ENCODE assay signal across 8 cellular contexts in genomic region chr11:12717851-12718291, GRCh38. TPM values are rescaled to one million over a fixed set of nuclear protein-coding genes. Genes with fewer than 3 reads are reported as not detected.
A peak's percentile ranks its signal among the peaks of the same experiment; 100 is the strongest.
DNase-seq lines count a peak whose midpoint lies in the region; ATAC-seq, FAIRE-seq and TF ChIP-seq lines count a peak whose summit lies in the region.

No MANE protein-coding gene starts in this region.

- H3K4me2 ChIP-seq in OCI-LY7 (ENCODE audit: low read length), result peak overlapping the region; percentile 29; the same call in 1 of the 2 replicates

- no peak for DNase-seq in GM12891 (ENCODE audit: insufficient read length, low spot score)
- peak; percentile 33 for DNase-seq in OCI-LY7 (ENCODE audit: low spot score)
- DNase-seq in effector memory CD4-positive, alpha-beta T cell, result peak; percentile 14 to 36 (median 29)
- no peak for DNase-seq in NCI-H146 (lab: John Stamatoyannopoulos, UW)
- DNase-seq in BE2C, result no peak
- no peak for DNase-seq in MG63
- no peak for DNase-seq in mucosa of gallbladder (ENCODE audit: low spot score)

- FAIRE-seq in GM12891 (lab: Jason Lieb, UNC), result peak; percentile 54

- no peak overlapping the region for H3K27ac ChIP-seq in OCI-LY7 (ENCODE audit: low read depth, low read length, poor library complexity, severe bottlenecking)
- H3K27ac ChIP-seq in effector memory CD4-positive, alpha-beta T cell (ENCODE audit: insufficient read depth, low read length, poor library complexity, severe bottlenecking), result no peak overlapping the region

- H3K79me2 ChIP-seq in OCI-LY7 (ENCODE audit: insufficient read depth, low read depth, low read length), result no peaks in the 10 kb centered on the region

- no peak for TF ChIP-seq POLR2A in GM12891 (IDR thresholded peaks at IDR 0.05; ENCODE audit: low read depth, low read length)

- CTCF ChIA-PET in OCI-LY7 (lab: Charles Lee; ENCODE audit: unreplicated experiment), result no interaction called here

- no peaks in the 10 kb centered on the region for H3K9me3 ChIP-seq in OCI-LY7 (ENCODE audit: low read length)
- no peaks in the 10 kb centered on the region for H3K9me3 ChIP-seq in effector memory CD4-positive, alpha-beta T cell (ENCODE audit: control insufficient read depth, low read length)
- no peaks in the 10 kb centered on the region for H3K9me3 ChIP-seq in BE2C
- no peaks in the 10 kb centered on the region for H3K9me3 ChIP-seq in MG63

- no peaks in the 10 kb centered on the region for H4K20me1 ChIP-seq in OCI-LY7 (ENCODE audit: insufficient read depth, low read length)

- H3K4me3 ChIP-seq in OCI-LY7 (ENCODE audit: low read depth, low read length, poor library complexity, severe bottlenecking), result no peak overlapping the region
- H3K4me3 ChIP-seq in effector memory CD4-positive, alpha-beta T cell (ENCODE audit: insufficient read depth, low read depth, low read length, poor library complexity, severe bottlenecking), result no peak overlapping the region
- no peak overlapping the region for H3K4me3 ChIP-seq in BE2C (ENCODE audit: low read depth, low read length)
- H3K4me3 ChIP-seq in MG63, result no peak overlapping the region

- peaks cover 2% of the 10 kb centered on the region for H3K27me3 ChIP-seq in effector memory CD4-positive, alpha-beta T cell (replicated peaks; ENCODE audit: control insufficient read depth, insufficient read depth, low read length, poor library complexity, severe bottlenecking)
- H3K27me3 ChIP-seq in BE2C, result no peaks in the 10 kb centered on the region
- no peaks in the 10 kb centered on the region for H3K27me3 ChIP-seq in MG63

- TF ChIP-seq CTCF in OCI-LY7 (conservative IDR thresholded peaks at IDR 0.05; ENCODE audit: low read length), result no peak
- no peak for TF ChIP-seq CTCF in BE2C (IDR thresholded peaks at IDR 0.05; ENCODE audit: low read depth, low read length)

- intact Hi-C loops in OCI-LY7 (cut with micrococcal nuclease; ENCODE audit: unreplicated experiment), result no loop called here

- no TSS peak for BruUV-seq in OCI-LY7 (replicated peaks; lab: Mats Ljungman, UMichigan)

- peak; percentile 84 for ATAC-seq in GM21737 (IDR thresholded peaks at IDR 0.05; ENCODE audit: unreplicated experiment)

- no peak overlapping the region for H2AFZ ChIP-seq in OCI-LY7 (ENCODE audit: low read length)

- H3K36me3 ChIP-seq in OCI-LY7 (ENCODE audit: insufficient read depth, low read length), result no peaks in the 10 kb centered on the region
- H3K36me3 ChIP-seq in effector memory CD4-positive, alpha-beta T cell (ENCODE audit: control insufficient read depth, insufficient read depth, low read length), result no peaks in the 10 kb centered on the region
- no peaks in the 10 kb centered on the region for H3K36me3 ChIP-seq in BE2C
- H3K36me3 ChIP-seq in MG63, result peaks cover 11% of the 10 kb centered on the region

- no peaks in the 10 kb centered on the region for H3K9me2 ChIP-seq in OCI-LY7 (ENCODE audit: insufficient read depth, low read length)

- POLR2A ChIA-PET in OCI-LY7 (lab: Charles Lee), result no interaction called here

- H3K4me1 ChIP-seq in OCI-LY7 (ENCODE audit: insufficient read depth, low read length, poor library complexity, severe bottlenecking) (peaks cover 11% of the 10 kb centered on the region), BE2C (peaks cover 10% of the 10 kb centered on the region)
- H3K4me1 ChIP-seq in effector memory CD4-positive, alpha-beta T cell (ENCODE audit: control insufficient read depth, insufficient read depth, low read length, poor library complexity, severe bottlenecking), result peaks cover 5% of the 10 kb centered on the region

TF ChIP-seq in GM12891, 5 proteins besides CTCF, POLR2A, EP300 and RAD21:
- TF ChIP-seq POU2F2 (IDR thresholded peaks at IDR 0.05; ENCODE audit: low read depth, low read length) (no peak), PAX5 (IDR thresholded peaks at IDR 0.05; ENCODE audit: insufficient read depth, low read length, severe bottlenecking) (no peak), TAF1 (IDR thresholded peaks at IDR 0.05; ENCODE audit: low read depth, low read length) (no peak), POLR2AphosphoS5 (IDR thresholded peaks at IDR 0.05; ENCODE audit: low read depth, low read length) (no peak), SPI1 (IDR thresholded peaks at IDR 0.05; ENCODE audit: low read depth, low read length) (no peak)

RNA-seq across cellular contexts. Expression of gene TEAD1, which starts 43.6 kb away (rescaled TPM):
- 0.06 TPM for polyA plus RNA-seq in GM12891 (2012; ENCODE audit: low read depth, missing spikeins)
- 10.8 and 11.5 TPM in 2 replicates for total RNA-seq in OCI-LY7 (2014; rRNA removed; shearing (Covaris generic))
- total RNA-seq in OCI-LY7 (2022) (3.6 and 5.6 TPM in 2 replicates), mucosa of gallbladder (88.8 TPM)
- 39.2 TPM for polyA plus RNA-seq in BE2C (2012; ENCODE audit: insufficient read depth, insufficient read length, low read depth)
- total RNA-seq in MG63 (2014; rRNA removed; shearing (Covaris generic); ENCODE audit: low replicate concordance), result 16.9 and 17.5 TPM in 2 replicates

Comparison
In these comparisons a context has a peak if more than half of its experiments do, and no peak if none do; other contexts are left out.
1. DNase-seq: peak in OCI-LY7 (single experiment) and effector memory CD4-positive, alpha-beta T cell (3 of 3); none in GM12891 (single experiment), NCI-H146 (single experiment), BE2C (single experiment), MG63 (single experiment) and mucosa of gallbladder (single experiment).